In genomic region chr3:114714237-114714636, GRCh38 we compare ENCODE assay signal across 1 cellular context.
TF ChIP-seq lines count a peak whose summit lies in the region.

No MANE protein-coding gene starts in this region.

TF ChIP-seq in GM23338, 12 proteins besides CTCF, POLR2A, EP300 and RAD21 (continued from another document):
- TF ChIP-seq ZNF462 (CRISPR knock-in tag; IDR thresholded peaks at IDR 0.05) = no peak
- no peak for TF ChIP-seq ZNF114 (CRISPR knock-in tag; IDR thresholded peaks at IDR 0.05)
- TF ChIP-seq CREB1 (CRISPR knock-in tag; IDR thresholded peaks at IDR 0.05; ENCODE audit: low read depth) = no peak
- no peak for TF ChIP-seq ZNF331 (CRISPR knock-in tag; IDR thresholded peaks at IDR 0.05; ENCODE audit: low read depth)
- TF ChIP-seq EZH2 (IDR thresholded peaks at IDR 0.05; ENCODE audit: low read depth, unreplicated experiment) = no peak
- no peak for TF ChIP-seq STAT1 (IDR thresholded peaks at IDR 0.05; ENCODE audit: unreplicated experiment)
